Comparison of ENCODE assay signal across 1 cellular context in genomic region chr2:234978466-234979203, GRCh38.
A peak's percentile ranks its signal among the peaks of the same experiment; 100 is the strongest.
TF ChIP-seq lines count a peak whose summit lies in the region.

No MANE protein-coding gene starts in this region.

TF ChIP-seq in HepG2, 621 proteins besides CTCF, POLR2A, EP300 and RAD21 (continued from another document and continues in another):
- TF ChIP-seq ZNF274 (CRISPR knock-in tag; IDR thresholded peaks at IDR 0.05) (no peak), KLF11 (CRISPR knock-in tag; IDR thresholded peaks at IDR 0.05) (no peak), NFAT5 (CRISPR knock-in tag; IDR thresholded peaks at IDR 0.05) (no peak), MLLT10 (CRISPR knock-in tag; IDR thresholded peaks at IDR 0.05) (no peak), MYNN (CRISPR knock-in tag; IDR thresholded peaks at IDR 0.05; ENCODE audit: low read depth) (no peak), CCAR2 (optimal IDR thresholded peaks at IDR 0.05; ENCODE audit: low read depth, low read length) (no peak), SYNCRIP (IDR thresholded peaks at IDR 0.05; ENCODE audit: insufficient read depth, low read depth, low read length) (no peak), ZNF761 (CRISPR knock-in tag; conservative IDR thresholded peaks at IDR 0.05) (no peak), FOXA1 (IDR thresholded peaks at IDR 0.05) (no peak), FOXA1 (CRISPR knock-in tag; IDR thresholded peaks at IDR 0.05) (no peak), RFX1 (IDR thresholded peaks at IDR 0.05) (no peak), ZSCAN30 (CRISPR knock-in tag; IDR thresholded peaks at IDR 0.05) (no peak), ZNF816 (CRISPR knock-in tag; IDR thresholded peaks at IDR 0.05; ENCODE audit: borderline replicate concordance) (no peak), HOXD1 (CRISPR knock-in tag; IDR thresholded peaks at IDR 0.05) (no peak), ZNF746 (CRISPR knock-in tag; IDR thresholded peaks at IDR 0.05) (no peak), MAFG (CRISPR knock-in tag; IDR thresholded peaks at IDR 0.05) (no peak), FUBP1 (CRISPR knock-in tag; IDR thresholded peaks at IDR 0.05; ENCODE audit: borderline replicate concordance) (no peak), ZBED4 (CRISPR knock-in tag; IDR thresholded peaks at IDR 0.05; ENCODE audit: borderline replicate concordance) (no peak), DNMT3B (CRISPR knock-in tag; conservative IDR thresholded peaks at IDR 0.05) (no peak), TEAD3 (CRISPR knock-in tag; optimal IDR thresholded peaks at IDR 0.05; ENCODE audit: borderline replicate concordance) (peak; percentile 57), DMTF1 (CRISPR knock-in tag; IDR thresholded peaks at IDR 0.05) (no peak), ISX (CRISPR knock-in tag; conservative IDR thresholded peaks at IDR 0.05) (no peak), ZNF136 (CRISPR knock-in tag; IDR thresholded peaks at IDR 0.05; ENCODE audit: low read depth) (no peak), RARA (CRISPR knock-in tag; IDR thresholded peaks at IDR 0.05) (no peak), ZNF138 (CRISPR knock-in tag; IDR thresholded peaks at IDR 0.05; ENCODE audit: low read depth) (no peak), TAF15 (IDR thresholded peaks at IDR 0.05; ENCODE audit: low read depth, low read length, poor library complexity, severe bottlenecking) (no peak), MYC (CRISPR knock-in tag; IDR thresholded peaks at IDR 0.05; ENCODE audit: borderline replicate concordance) (peak; percentile 78), SIX4 (CRISPR knock-in tag; IDR thresholded peaks at IDR 0.05) (no peak), ZNF574 (CRISPR knock-in tag; IDR thresholded peaks at IDR 0.05) (no peak; the same call in 1 of the 2 replicates), MIER2 (CRISPR knock-in tag; IDR thresholded peaks at IDR 0.05) (no peak), ZBTB3 (CRISPR knock-in tag; IDR thresholded peaks at IDR 0.05; ENCODE audit: borderline replicate concordance, low read depth) (no peak), PHB2 (IDR thresholded peaks at IDR 0.05; ENCODE audit: partially characterized antibody) (no peak), MTF2 (CRISPR knock-in tag; IDR thresholded peaks at IDR 0.05; ENCODE audit: borderline replicate concordance) (0 out of 2 replicates have a peak, but pooled peaks have one; percentile 26), GATAD2A (CRISPR knock-in tag; IDR thresholded peaks at IDR 0.05) (0 out of 2 replicates have a peak, but pooled peaks have one; percentile 53), ZNF234 (CRISPR knock-in tag; conservative IDR thresholded peaks at IDR 0.05) (no peak), ZNF678 (CRISPR knock-in tag; IDR thresholded peaks at IDR 0.05) (no peak), MEIS2 (CRISPR knock-in tag; IDR thresholded peaks at IDR 0.05) (no peak), SMAD9 (CRISPR knock-in tag; IDR thresholded peaks at IDR 0.05) (no peak), MAZ (IDR thresholded peaks at IDR 0.05; ENCODE audit: borderline replicate concordance, low read depth, low read length) (no peak), MAZ (CRISPR knock-in tag; IDR thresholded peaks at IDR 0.05; ENCODE audit: low read depth) (no peak), ZNF367 (CRISPR knock-in tag; IDR thresholded peaks at IDR 0.05; ENCODE audit: borderline replicate concordance) (no peak), ZFP91 (CRISPR knock-in tag; IDR thresholded peaks at IDR 0.05; ENCODE audit: borderline replicate concordance) (no peak), ZNF235 (CRISPR knock-in tag; IDR thresholded peaks at IDR 0.05; ENCODE audit: borderline replicate concordance) (no peak)
- TF ChIP-seq, protein P1, sequence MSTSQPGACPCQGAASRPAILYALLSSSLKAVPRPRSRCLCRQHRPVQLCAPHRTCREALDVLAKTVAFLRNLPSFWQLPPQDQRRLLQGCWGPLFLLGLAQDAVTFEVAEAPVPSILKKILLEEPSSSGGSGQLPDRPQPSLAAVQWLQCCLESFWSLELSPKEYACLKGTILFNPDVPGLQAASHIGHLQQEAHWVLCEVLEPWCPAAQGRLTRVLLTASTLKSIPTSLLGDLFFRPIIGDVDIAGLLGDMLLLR (CRISPR knock-in tag; IDR thresholded peaks at IDR 0.05) = 0 out of 2 replicates have a peak, but pooled peaks have one; percentile 73
- TF ChIP-seq, protein P2, sequence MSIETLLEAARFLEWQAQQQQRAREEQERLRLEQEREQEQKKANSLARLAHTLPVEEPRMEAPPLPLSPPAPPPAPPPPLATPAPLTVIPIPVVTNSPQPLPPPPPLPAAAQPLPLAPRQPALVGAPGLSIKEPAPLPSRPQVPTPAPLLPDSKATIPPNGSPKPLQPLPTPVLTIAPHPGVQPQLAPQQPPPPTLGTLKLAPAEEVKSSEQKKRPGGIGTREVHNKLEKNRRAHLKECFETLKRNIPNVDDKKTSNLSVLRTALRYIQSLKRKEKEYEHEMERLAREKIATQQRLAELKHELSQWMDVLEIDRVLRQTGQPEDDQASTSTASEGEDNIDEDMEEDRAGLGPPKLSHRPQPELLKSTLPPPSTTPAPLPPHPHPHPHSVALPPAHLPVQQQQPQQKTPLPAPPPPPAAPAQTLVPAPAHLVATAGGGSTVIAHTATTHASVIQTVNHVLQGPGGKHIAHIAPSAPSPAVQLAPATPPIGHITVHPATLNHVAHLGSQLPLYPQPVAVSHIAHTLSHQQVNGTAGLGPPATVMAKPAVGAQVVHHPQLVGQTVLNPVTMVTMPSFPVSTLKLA (IDR thresholded peaks at IDR 0.05) = no peak
